ENCODE assay signal across 22 cellular contexts in the genomic region with DNA sequence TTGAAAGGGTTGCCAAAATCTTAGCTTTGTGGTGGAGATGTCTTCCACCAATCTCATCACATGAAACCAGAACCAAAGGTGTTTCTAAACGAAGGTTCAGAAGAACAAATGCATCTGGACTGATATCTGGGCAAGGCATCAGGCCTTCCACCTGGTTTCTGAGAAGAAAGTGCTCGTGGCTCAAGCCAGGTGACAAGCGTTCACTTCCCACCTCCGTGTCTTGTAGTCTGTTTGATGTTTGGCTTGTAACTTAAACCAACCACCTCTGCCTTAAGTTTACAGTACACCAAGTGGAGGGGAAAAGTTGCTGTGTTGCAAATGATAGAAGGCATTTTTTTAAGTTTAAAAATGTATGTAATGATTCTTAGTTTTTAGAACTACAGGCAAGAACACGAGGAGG.
"Had no signal": no experiment of that assay in that cellular context is flagged by ENCODE, and none has a peak within 500 bp of the region (broad histone marks: within the 10 kb centered on the region; RNA-seq: fewer than 3 reads in every experiment).

No MANE protein-coding gene starts in this region.

- H3K9me3 ChIP-seq: esophagus muscularis mucosa, gastroesophageal sphincter, heart left ventricle, left lung, lower lobe of right lung had no signal

- DNase-seq: dermis blood vessel endothelial cell; dorsolateral prefrontal cortex; effector CD4-positive, alpha-beta T cell; effector memory CD4-positive, alpha-beta T cell; foreskin keratinocyte; heart left ventricle; hypothalamus; left cardiac atrium; left lung; left ventricle myocardium superior; lower lobe of right lung; mesenchymal stem cell had no signal

- H3K36me3 Mint-ChIP-seq: mesothelial cell of epicardium had no signal

- H3K4me3 Mint-ChIP-seq: mesothelial cell of epicardium had no signal

- H3K4me3 ChIP-seq: coronary artery, dorsolateral prefrontal cortex, esophagus muscularis mucosa, gastroesophageal sphincter, heart left ventricle, hepatocyte, left lung, lower lobe of right lung had no signal

- H3K27ac ChIP-seq: coronary artery, dorsolateral prefrontal cortex, esophagus muscularis mucosa, foreskin keratinocyte, gastroesophageal sphincter, heart left ventricle, hepatocyte, left lung, lower lobe of right lung had no signal

- H3K4me1 ChIP-seq: esophagus muscularis mucosa, foreskin keratinocyte, gastroesophageal sphincter, heart left ventricle, left lung, lower lobe of right lung had no signal

- H3K27me3 ChIP-seq: left lung had no signal

- ATAC-seq: foreskin keratinocyte, gastroesophageal sphincter, heart left ventricle, left cardiac atrium, left lung, left ventricle myocardium superior, lower lobe of right lung had no signal

- H3K27ac Mint-ChIP-seq: mesothelial cell of epicardium had no signal

- FAIRE-seq: colon, endothelial cell of umbilical vein, frontal cortex, islet of Langerhans, keratinocyte had no signal

- H3K9me3 Mint-ChIP-seq: mesothelial cell of epicardium had no signal

- H3K4me2 ChIP-seq: hepatocyte had no signal

- H3K79me2 ChIP-seq: hepatocyte had no signal

- H2AFZ ChIP-seq: hepatocyte had no signal

- H3K36me3 ChIP-seq: esophagus muscularis mucosa, gastroesophageal sphincter, heart left ventricle, left lung, lower lobe of right lung had no signal
